Comparison of ENCODE assay signal across 23 cellular contexts in the genomic region with DNA sequence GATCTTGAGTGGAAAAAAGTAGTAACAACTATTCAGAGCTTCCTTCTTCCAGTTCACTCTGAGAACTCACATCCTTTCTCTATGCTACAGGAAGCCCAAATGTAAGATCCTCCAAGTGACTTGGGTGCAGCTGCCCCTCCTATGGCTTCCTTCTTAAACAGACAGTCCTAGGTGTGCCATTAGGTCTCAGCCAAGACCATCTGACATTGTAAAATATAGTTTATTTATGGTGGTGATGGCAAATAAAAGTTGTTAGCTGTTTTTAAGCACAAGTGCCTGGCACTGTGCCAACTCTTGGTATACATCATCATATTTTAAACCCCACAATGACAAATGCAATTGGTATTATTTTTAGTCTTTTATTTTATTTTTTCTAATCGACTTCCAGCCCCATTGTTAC. TPM values are rescaled to one million over a fixed set of nuclear protein-coding genes. Genes with fewer than 3 reads are reported as not detected.
DNase-seq lines count a peak whose midpoint lies in the region; ATAC-seq, FAIRE-seq and TF ChIP-seq lines count a peak whose summit lies in the region.
"Had no signal": no experiment of that assay in that cellular context is flagged by ENCODE, and none has a peak within 500 bp of the region (broad histone marks: within the 10 kb centered on the region; RNA-seq: fewer than 3 reads in every experiment).

No MANE protein-coding gene starts in this region.

- CTCF ChIA-PET in K562 (lab: Yijun Ruan, JAX; ENCODE audit: low intra/inter-chr PET ratio), result no interaction called here

- no peak for TF ChIP-seq EP300 in K562 (IDR thresholded peaks at IDR 0.05; ENCODE audit: low read length)

- peak in 2 of 3 experiments; percentile 11 to 29 for DNase-seq in NCI-H1417 (lab: John Stamatoyannopoulos, UW)
- no peak for DNase-seq in NCI-H1417 treated with DMSO at 0.1 percent for 48 hours (lab: John Stamatoyannopoulos, UW)
- peak; percentile 3 for DNase-seq in GM23248
- no peak for DNase-seq in K562 (ENCODE audit: extremely low read depth in 1 of 4, low spot score in 3 of 4)
- DNase-seq in T-helper 17 cell, result no peak
- DNase-seq in Kasumi-1 (lab: John Stamatoyannopoulos, UW), result no peak
- DNase-seq: 8988T, DND-41, GOT3, MG63, NCI-H1092, NCI-H2081, NCI-H510A, NCI-H748 treated with DMSO at 0.1 percent for 48 hours, PC-3, RPMI8226 had no signal

- H2AFZ ChIP-seq in GM23248, result no peak overlapping the region
- no peak overlapping the region for H2AFZ ChIP-seq in K562 (ENCODE audit: low read depth, low read length)

- H3K27me3 ChIP-seq in GM23248 (replicated peaks; ENCODE audit: insufficient read depth) (no peaks in the 10 kb centered on the region), K562 (ENCODE audit: control insufficient read depth in 2 of 2, insufficient read depth in 2 of 2, low read length in 2 of 2) (no peaks in the 10 kb centered on the region), muscle layer of colon (ENCODE audit: control insufficient read depth in 1 of 2, insufficient read depth in 2 of 2, low read length in 2 of 2) (no peaks in the 10 kb centered on the region)
- H3K27me3 ChIP-seq: MG63 had no signal

- no peak for TF ChIP-seq RAD21 in K562 (CRISPR knock-in tag; conservative IDR thresholded peaks at IDR 0.05 in 1 of 2, IDR thresholded peaks at IDR 0.05 in 1 of 2)

- H3K79me2 ChIP-seq in GM23248 (ENCODE audit: insufficient read depth) (no peaks in the 10 kb centered on the region), K562 (ENCODE audit: control insufficient read depth, insufficient read depth, low read length) (no peaks in the 10 kb centered on the region)

- peaks cover 14% of the 10 kb centered on the region for H3K27me3 Mint-ChIP-seq in T-helper 17 cell

- no peaks in the 10 kb centered on the region for H3F3A ChIP-seq in GM23248 (ENCODE audit: insufficient read depth)

- H3K27ac ChIP-seq in GM23248 (no peak overlapping the region), K562 (ENCODE audit: extremely low read depth, low read depth, low read length) (no peak overlapping the region), muscle layer of colon (ENCODE audit: low read depth, low read length) (peak overlapping the region; percentile 53)
- H3K27ac ChIP-seq: KMS-11 had no signal

- TF ChIP-seq CTCF in K562 (IDR thresholded peaks at IDR 0.05 in 2 of 3, conservative IDR thresholded peaks at IDR 0.05 in 1 of 3; ENCODE audit: insufficient read depth in 2 of 3, low read depth in 1 of 3, low read length in 3 of 3), result no peak

- no peaks in the 10 kb centered on the region for H3K9me2 ChIP-seq in GM23248 (ENCODE audit: insufficient read depth)

- POLR2A ChIA-PET in K562 (lab: Yijun Ruan, JAX), result no interaction called here

- in situ Hi-C loops in GM23248 (cut with MboI), result no loop called here
- in situ Hi-C loops in K562 (cut with MboI), result no loop called here

- H3K36me3 Mint-ChIP-seq in T-helper 17 cell (ENCODE audit: low read depth), result no peaks in the 10 kb centered on the region
- H3K36me3 Mint-ChIP-seq: CD14-positive monocyte had no signal

- intact Hi-C loops in K562 (cut with micrococcal nuclease), result no loop called here

- H3K9ac ChIP-seq in GM23248, result no peak overlapping the region
- no peak overlapping the region for H3K9ac ChIP-seq in K562 (ENCODE audit: insufficient read depth in 1 of 2, low read depth in 2 of 2, low read length in 2 of 2)
- H3K9ac ChIP-seq in muscle layer of colon (ENCODE audit: low read length), result no peak overlapping the region
- H3K9ac ChIP-seq: KMS-11 had no signal

- no TSS peak for BruUV-seq in K562 (replicated peaks; lab: Mats Ljungman, UMichigan)

- no peaks in the 10 kb centered on the region for H3K4me1 Mint-ChIP-seq in T-helper 17 cell
- H3K4me1 Mint-ChIP-seq: CD14-positive monocyte had no signal

- no peaks in the 10 kb centered on the region for H3K9me3 ChIP-seq in GM23248 (ENCODE audit: low read depth)
- no peaks in the 10 kb centered on the region for H3K9me3 ChIP-seq in K562 (replicated peaks; ENCODE audit: control insufficient read depth, insufficient read depth, low read depth, low read length)
- peaks cover 3% of the 10 kb centered on the region for H3K9me3 ChIP-seq in muscle layer of colon (ENCODE audit: low read length)
- no peaks in the 10 kb centered on the region for H3K9me3 ChIP-seq in T-helper 17 cell (ENCODE audit: control insufficient read depth, low read length, poor library complexity, severe bottlenecking)
- H3K9me3 ChIP-seq: MG63 had no signal

- H4K20me1 ChIP-seq in GM23248 (ENCODE audit: insufficient read depth) (no peaks in the 10 kb centered on the region), K562 (replicated peaks; ENCODE audit: control insufficient read depth, insufficient read depth, low read length) (no peaks in the 10 kb centered on the region)

- no peaks in the 10 kb centered on the region for H3K9me1 ChIP-seq in K562 (ENCODE audit: control insufficient read depth, insufficient read depth, low read length)

- no peaks in the 10 kb centered on the region for H3K36me3 ChIP-seq in GM23248 (ENCODE audit: low read depth)
- no peaks in the 10 kb centered on the region for H3K36me3 ChIP-seq in K562 (ENCODE audit: control insufficient read depth, insufficient read depth, low read length)
- peaks cover 38% of the 10 kb centered on the region for H3K36me3 ChIP-seq in muscle layer of colon (ENCODE audit: insufficient read depth, low read length)
- H3K36me3 ChIP-seq: MG63 had no signal

- ATAC-seq in K562 (no peak), GM18873 (IDR thresholded peaks at IDR 0.05; ENCODE audit: low FRiP score, unreplicated experiment) (no peak), T-helper 17 cell (no peak)
- ATAC-seq: HCT116, PC-3 had no signal

- no peak overlapping the region for H3K4me3 Mint-ChIP-seq in T-helper 17 cell
- H3K4me3 Mint-ChIP-seq: CD14-positive monocyte had no signal

- WGBS in GM23248 (ENCODE audit: low coverage in 1 of 2, low lambda C conversion rate in 2 of 2, missing lambda C conversion rate in 2 of 2), 2 experiments, result 10 to 43% methylated on average over 1 of the region's 1 CpG
- WGBS in K562 (ENCODE audit: insufficient coverage, low coverage, missing lambda C conversion rate), result 0% methylated on average over 1 of the region's 1 CpG

- H3K4me1 ChIP-seq in GM23248 (ENCODE audit: insufficient read depth), result no peaks in the 10 kb centered on the region
- no peaks in the 10 kb centered on the region for H3K4me1 ChIP-seq in K562 (replicated peaks in 1 of 2; ENCODE audit: control insufficient read depth in 2 of 2, insufficient read depth in 2 of 2, low read length in 2 of 2)
- peaks cover 36% of the 10 kb centered on the region for H3K4me1 ChIP-seq in muscle layer of colon (ENCODE audit: insufficient read depth, low read length)

- H3K4me2 ChIP-seq in GM23248 (ENCODE audit: unreplicated experiment) (no peak overlapping the region), K562 (ENCODE audit: insufficient read depth, low read length) (no peak overlapping the region)
- H3K4me2 ChIP-seq: KMS-11 had no signal

- FAIRE-seq in K562 (lab: Jason Lieb, UNC), result no peak

- H3K4me3 ChIP-seq in GM23248 (no peak overlapping the region), K562 (no peak overlapping the region), muscle layer of colon (ENCODE audit: low read depth in 1 of 2, low read length in 2 of 2) (no peak overlapping the region)
- H3K4me3 ChIP-seq: MG63 had no signal

- no peak for TF ChIP-seq POLR2A in K562 (conservative IDR thresholded peaks at IDR 0.05)

- H3K27ac Mint-ChIP-seq in T-helper 17 cell, result no peak overlapping the region

TF ChIP-seq in K562, 482 proteins besides CTCF, POLR2A, EP300 and RAD21:
- TF ChIP-seq, protein P1, sequence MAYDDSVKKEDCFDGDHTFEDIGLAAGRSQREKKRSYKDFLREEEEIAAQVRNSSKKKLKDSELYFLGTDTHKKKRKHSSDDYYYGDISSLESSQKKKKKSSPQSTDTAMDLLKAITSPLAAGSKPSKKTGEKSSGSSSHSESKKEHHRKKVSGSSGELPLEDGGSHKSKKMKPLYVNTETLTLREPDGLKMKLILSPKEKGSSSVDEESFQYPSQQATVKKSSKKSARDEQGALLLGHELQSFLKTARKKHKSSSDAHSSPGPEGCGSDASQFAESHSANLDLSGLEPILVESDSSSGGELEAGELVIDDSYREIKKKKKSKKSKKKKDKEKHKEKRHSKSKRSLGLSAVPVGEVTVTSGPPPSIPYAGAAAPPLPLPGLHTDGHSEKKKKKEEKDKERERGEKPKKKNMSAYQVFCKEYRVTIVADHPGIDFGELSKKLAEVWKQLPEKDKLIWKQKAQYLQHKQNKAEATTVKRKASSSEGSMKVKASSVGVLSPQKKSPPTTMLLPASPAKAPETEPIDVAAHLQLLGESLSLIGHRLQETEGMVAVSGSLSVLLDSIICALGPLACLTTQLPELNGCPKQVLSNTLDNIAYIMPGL (CRISPR knock-in tag; IDR thresholded peaks at IDR 0.05), result no peak
- TF ChIP-seq NFIX (CRISPR knock-in tag; IDR thresholded peaks at IDR 0.05; ENCODE audit: low read depth) (peak; percentile 91), MEIS2 (IDR thresholded peaks at IDR 0.05; ENCODE audit: partially characterized antibody) (no peak), NFIC (IDR thresholded peaks at IDR 0.05) (peak; percentile 97), SMAD4 (CRISPR knock-in tag; conservative IDR thresholded peaks at IDR 0.05) (no peak)

RNA-seq across cellular contexts. Expression of a gene that starts 58.1 kb away (rescaled TPM):
- not detected in 2 replicates for total RNA-seq in GM23248 (2014; rRNA removed; shearing (Covaris generic))
- polyA plus RNA-seq in GM23248 (2016; fragmentation: Nextera tagmentation; extraction: Ambion mirVana) (not detected in 2 replicates), K562 (2011; rRNA removed) (not detected in 2 replicates), K562 (2014; fragmentation: Illumina TruSeq; extraction: Trizol) (not detected in 2 replicates), K562 (2014; fragmentation: Nextera tagmentation; extraction: Ambion mirVana) (not detected), K562 (2014; rRNA removed) (not detected in 2 replicates)
- total RNA-seq in K562 (2011; cell fraction: chromatin; rRNA removed; ENCODE audit: low replicate concordance), result not detected in 2 replicates
- not detected in 2 replicates for total RNA-seq in K562 (2011; cell fraction: nucleolus; rRNA removed)
- not detected in 2 replicates for total RNA-seq in K562 (2011; cell fraction: nucleoplasm; rRNA removed)
- total RNA-seq in K562 (2014; rRNA removed) (not detected in 2 replicates), K562 (2014; rRNA removed; fragmentation: Illumina TruSeq; extraction: Trizol) (not detected in 2 replicates), K562 (2015; rRNA removed; fragmentation: Illumina TruSeq; extraction: Trizol) (not detected in 2 replicates), K562 (2021) (not detected in 2 replicates), T-helper 17 cell (not detected)
- not detected in 2 replicates for polyA plus RNA-seq in K562 (2011; cell fraction: cytosol; rRNA removed)
- polyA plus RNA-seq in K562 (2011; cell fraction: nucleus; rRNA removed), result not detected in 2 replicates
- polyA plus RNA-seq in K562 (2012), result not detected in 2 replicates
- polyA minus RNA-seq in K562 (2011; rRNA and poly(A)+ RNA removed), result not detected in 2 replicates
- not detected in 2 replicates for polyA minus RNA-seq in K562 (2011; cell fraction: cytosol; rRNA and poly(A)+ RNA removed)
- polyA minus RNA-seq in K562 (2011; cell fraction: nucleus; rRNA and poly(A)+ RNA removed), result not detected in 2 replicates
- total RNA-seq: G401, PC-3 had no signal
- polyA plus RNA-seq: AG04450, CD14-positive monocyte had no signal

Comparison
In these comparisons a context has a peak if more than half of its experiments do, and no peak if none do; other contexts are left out.
1. DNase-seq: peak in NCI-H1417 (2 of 3) and GM23248 (single experiment); none in NCI-H1417 treated with DMSO at 0.1 percent for 48 hours (single experiment), K562 (0 of 4), T-helper 17 cell (0 of 3) and Kasumi-1 (0 of 2).